Comparison of ENCODE assay signal across 13 cellular contexts in the genomic region with DNA sequence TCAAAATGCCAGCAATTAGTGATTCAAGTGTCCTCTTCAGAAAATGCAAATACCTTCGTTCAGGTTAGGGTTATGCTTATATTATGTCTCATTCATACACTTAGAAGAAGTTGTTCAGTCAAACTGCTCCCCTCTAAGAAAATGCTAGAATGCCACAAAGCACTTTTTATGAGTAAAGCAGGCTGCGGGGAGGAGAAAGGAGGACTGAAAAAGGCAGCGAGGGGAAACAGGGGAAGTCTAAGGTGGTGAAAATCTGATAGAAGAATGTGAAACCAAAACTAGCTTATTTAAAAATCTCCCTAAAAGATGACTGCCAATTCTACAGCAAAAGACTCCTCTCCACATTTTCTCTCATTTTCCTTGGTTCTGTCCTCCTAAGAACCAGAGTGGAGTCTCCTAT.
DNase-seq lines count a peak whose midpoint lies in the region; ATAC-seq lines count a peak whose summit lies in the region.
"Had no signal": no experiment of that assay in that cellular context is flagged by ENCODE, and none has a peak within 500 bp of the region (broad histone marks: within the 10 kb centered on the region; RNA-seq: fewer than 3 reads in every experiment).

No MANE protein-coding gene starts in this region.

- no peaks in the 10 kb centered on the region for H3K79me1 ChIP-seq in trophoblast cell (ENCODE audit: low read length)

- no peak overlapping the region for H3K27ac ChIP-seq in trophoblast cell (ENCODE audit: low read depth, low read length)
- H3K27ac ChIP-seq: SJCRH30 had no signal

- H3K23ac ChIP-seq in trophoblast cell (ENCODE audit: low read length), result no peak overlapping the region

- no peak overlapping the region for H3K4me2 ChIP-seq in trophoblast cell (ENCODE audit: low read length)

- H3K14ac ChIP-seq in trophoblast cell (ENCODE audit: low read length), result no peak overlapping the region

- no peak overlapping the region for H3K4me3 ChIP-seq in trophoblast cell (ENCODE audit: low read depth, low read length)
- H3K4me3 ChIP-seq: SJCRH30 had no signal

- no peak overlapping the region for H4K91ac ChIP-seq in trophoblast cell (ENCODE audit: low read depth, low read length)

- ATAC-seq in GM19025 (IDR thresholded peaks at IDR 0.05; ENCODE audit: low read depth, unreplicated experiment) (peak; percentile 59), GM21723 (IDR thresholded peaks at IDR 0.05; ENCODE audit: unreplicated experiment) (peak; percentile 74), HG03159 (IDR thresholded peaks at IDR 0.05; ENCODE audit: unreplicated experiment) (peak; percentile 74), naive B cell (ENCODE audit: low read depth in 2 of 2) (peak; percentile 76 to 80)
- ATAC-seq: naive thymus-derived CD8-positive, alpha-beta T cell; WTC11 had no signal

- WGBS in trophoblast cell (ENCODE audit: extremely low coverage, insufficient coverage, insufficient read length), result no CpG with 5 or more reads among the region's 3 CpGs

- H3K4ac ChIP-seq in trophoblast cell (ENCODE audit: low read depth, low read length), result no peak overlapping the region

- peaks cover 11 to 19% (median 19%) of the 10 kb centered on the region in 3 donors for H3K4me1 Mint-ChIP-seq in naive B cell

- no peak overlapping the region for H3K9ac ChIP-seq in trophoblast cell (ENCODE audit: low read length)

- H4K12ac ChIP-seq in trophoblast cell (ENCODE audit: low read depth, low read length), result no peak overlapping the region

- no peaks in the 10 kb centered on the region for H3K4me1 ChIP-seq in trophoblast cell (ENCODE audit: control insufficient read depth in 1 of 2, insufficient read depth in 2 of 2, low read length in 2 of 2)

- H2BK5ac ChIP-seq in trophoblast cell (ENCODE audit: low read depth, low read length, poor library complexity), result no peak overlapping the region

- peaks cover 0 to 2% of the 10 kb centered on the region in 2 experiments for H3K36me3 ChIP-seq in trophoblast cell (ENCODE audit: control insufficient read depth in 1 of 2, insufficient read depth in 2 of 2, low read length in 2 of 2)
- H3K36me3 ChIP-seq: SJCRH30 had no signal

- peak overlapping the region; percentile 33 to 83 (median 60) for H3K4me3 Mint-ChIP-seq in naive B cell
- H3K4me3 Mint-ChIP-seq: WTC11 had no signal

- H4K8ac ChIP-seq in trophoblast cell (ENCODE audit: low read depth, low read length), result no peak overlapping the region

- no peak overlapping the region for H3K18ac ChIP-seq in trophoblast cell (ENCODE audit: low read length)

- H2AFZ ChIP-seq in trophoblast cell (ENCODE audit: insufficient read depth, low read length, poor library complexity), result no peak overlapping the region

- H2AK5ac ChIP-seq in trophoblast cell (ENCODE audit: low read length), result no peak overlapping the region

- H3K36me3 Mint-ChIP-seq in naive B cell, result peaks cover 0 to 7% of the 10 kb centered on the region in 2 donors
- H3K36me3 Mint-ChIP-seq: naive thymus-derived CD8-positive, alpha-beta T cell had no signal

- peaks cover 2% of the 10 kb centered on the region for H3K9me3 ChIP-seq in trophoblast cell (ENCODE audit: insufficient read depth, low read depth, low read length)
- H3K9me3 ChIP-seq: SJCRH30 had no signal

- H2BK12ac ChIP-seq in trophoblast cell (ENCODE audit: low read length), result no peak overlapping the region

- no peaks in the 10 kb centered on the region for H3K79me2 ChIP-seq in trophoblast cell (ENCODE audit: control insufficient read depth, insufficient read depth, low read length, poor library complexity)

- no peak overlapping the region for H2BK120ac ChIP-seq in trophoblast cell (ENCODE audit: insufficient read depth, low read length, poor library complexity)

- peaks cover 5 to 40% (median 12%) of the 10 kb centered on the region in 7 donors for H3K9me3 Mint-ChIP-seq in naive B cell

- DNase-seq in naive B cell, result no peak
- DNase-seq in A172 (ENCODE audit: low spot score), result no peak
- no peak for DNase-seq in AG08396 (ENCODE audit: low spot score)
- no peak for DNase-seq in activated CD4-positive, alpha-beta T cell treated with anti-CD3 and anti-CD28 coated beads, Interleukin-2, amount 50 U/mL, for 48 hours
- DNase-seq in trophoblast cell, result no peak
- DNase-seq: caudate nucleus; DMS153; naive thymus-derived CD8-positive, alpha-beta T cell; SJCRH30 had no signal

- H3K27me3 Mint-ChIP-seq in naive B cell, result no peaks in the 10 kb centered on the region
- H3K27me3 Mint-ChIP-seq: naive thymus-derived CD8-positive, alpha-beta T cell had no signal

- peak overlapping the region; percentile 11 to 91 (median 46) for H3K27ac Mint-ChIP-seq in naive B cell
- H3K27ac Mint-ChIP-seq: WTC11 had no signal

- H3K27me3 ChIP-seq in trophoblast cell (ENCODE audit: insufficient read depth, low read length), result no peaks in the 10 kb centered on the region
- H3K27me3 ChIP-seq: SJCRH30 had no signal
